In genomic region chr6:27592107-27592480, GRCh38 we compare ENCODE assay signal across 10 cellular contexts.
DNase-seq lines count a peak whose midpoint lies in the region; ATAC-seq, FAIRE-seq and TF ChIP-seq lines count a peak whose summit lies in the region.
"Had no signal": no experiment of that assay in that cellular context is flagged by ENCODE, and none has a peak within 500 bp of the region (broad histone marks: within the 10 kb centered on the region; RNA-seq: fewer than 3 reads in every experiment).

No MANE protein-coding gene starts in this region.

- CTCF ChIA-PET in A549 (lab: Yijun Ruan, JAX), result interaction anchor here (1.3 to 1.8 kb wide), 2 partner anchors 74 to 180 kb away, joined by 4 to 6 read pairs; no protein-coding TSS in a partner anchor

- POLR2A ChIA-PET in A549 (lab: Yijun Ruan, JAX), result interaction anchor here (1.2 kb wide), 1 partner anchor 9 kb away, joined by 3 read pairs; no protein-coding TSS in a partner anchor

- no peak for TF ChIP-seq EP300 in A549 (IDR thresholded peaks at IDR 0.05)

- H3K27ac ChIP-seq in A549, result peak overlapping the region; percentile 23 to 64; a peak in 3 of 6 replicates
- H3K27ac ChIP-seq in epithelial cell of prostate, result peak overlapping the region; percentile 24
- H3K27ac ChIP-seq: SJSA1 had no signal

- TF ChIP-seq RAD21 in A549 (conservative IDR thresholded peaks at IDR 0.05 in 1 of 2, IDR thresholded peaks at IDR 0.05 in 1 of 2), result no peak

- ATAC-seq in A549, result peak; percentile 69 to 72
- ATAC-seq in HG02763 (IDR thresholded peaks at IDR 0.05; ENCODE audit: unreplicated experiment), result no peak
- ATAC-seq in left cardiac atrium, result no peak

- DNase-seq in A549 (ENCODE audit: low read depth in 1 of 2, low spot score in 1 of 2), result peak in 1 of 2 experiments; percentile 51
- no peak for DNase-seq in GM19239 (ENCODE audit: insufficient read length, low spot score)
- peak; percentile 58 for DNase-seq in NCI-H2227 (lab: John Stamatoyannopoulos, UW; ENCODE audit: unreplicated experiment)
- DNase-seq in epithelial cell of prostate (ENCODE audit: low read depth, low spot score), result no peak
- DNase-seq in activated naive CD4-positive, alpha-beta T cell (lab: John Stamatoyannopoulos, UW), result no peak
- no peak for DNase-seq in NOMO-1 treated with DMSO at 0.1 percent for 48 hours (lab: John Stamatoyannopoulos, UW; ENCODE audit: unreplicated experiment)
- DNase-seq in left cardiac atrium, result no peak
- DNase-seq: GDM1 had no signal

- H3K4me3 ChIP-seq in A549, result peak overlapping the region; percentile 61
- H3K4me3 ChIP-seq: SJSA1 had no signal

- FAIRE-seq in A549 (lab: Jason Lieb, UNC), result no peak
- FAIRE-seq in GM19239 (lab: Jason Lieb, UNC), result peak; percentile 57

- no peaks in the 10 kb centered on the region for H3K9me3 ChIP-seq in A549
- H3K9me3 ChIP-seq: SJSA1 had no signal

- TF ChIP-seq CTCF in A549 (IDR thresholded peaks at IDR 0.05), result no peak

- 0% methylated on average over 13 of the region's 13 CpGs for WGBS in A549 (ENCODE audit: missing lambda C conversion rate)

- H3K4me2 ChIP-seq in A549, result peak overlapping the region; percentile 93

- H3K4me1 ChIP-seq in A549, result no peaks in the 10 kb centered on the region; the same call in 2 of the 3 replicates
- H3K4me1 ChIP-seq: SJSA1 had no signal

- intact Hi-C loops in left cardiac atrium (cut with DNase I), result no loop called here

- no peak for TF ChIP-seq POLR2A in A549 (IDR thresholded peaks at IDR 0.05; ENCODE audit: low read length)

TF ChIP-seq in A549, 52 proteins besides CTCF, POLR2A, EP300 and RAD21:
- TF ChIP-seq CHD2 (IDR thresholded peaks at IDR 0.05; ENCODE audit: low read length, partially characterized antibody), result no peak
- no peak for TF ChIP-seq REST (IDR thresholded peaks at IDR 0.05)
- no peak for TF ChIP-seq HDAC2 (IDR thresholded peaks at IDR 0.05)
- TF ChIP-seq EHMT2 (IDR thresholded peaks at IDR 0.05; ENCODE audit: low read depth), result no peak
- no peak for TF ChIP-seq BHLHE40 (IDR thresholded peaks at IDR 0.05; ENCODE audit: low read depth, low read length)
- no peak for TF ChIP-seq MAFK (IDR thresholded peaks at IDR 0.05; ENCODE audit: partially characterized antibody)
- TF ChIP-seq ZFP36 (IDR thresholded peaks at IDR 0.05; ENCODE audit: borderline replicate concordance, partially characterized antibody), result no peak
- no peak for TF ChIP-seq HOXB13 (CRISPR knock-in tag; IDR thresholded peaks at IDR 0.05; ENCODE audit: low read depth)
- no peak for TF ChIP-seq MYC (IDR thresholded peaks at IDR 0.05; ENCODE audit: borderline replicate concordance, low read length)
- TF ChIP-seq BCL3 (IDR thresholded peaks at IDR 0.05), result no peak

Comparison
In these comparisons a context has a peak if more than half of its experiments do, and no peak if none do; other contexts are left out.
1. ATAC-seq: peak in A549 (2 of 2); none in HG02763 (single experiment) and left cardiac atrium (0 of 2).